8 cellular contexts compared by ENCODE assay signal in genomic region chr17:46253722-46254121, GRCh38. TPM values are rescaled to one million over a fixed set of nuclear protein-coding genes. Genes with fewer than 3 reads are reported as not detected.
DNase-seq lines count a peak whose midpoint lies in the region; ATAC-seq, FAIRE-seq and TF ChIP-seq lines count a peak whose summit lies in the region.
"Not testable (repeated sequence)": the region's sequence is repeated elsewhere in the genome, so short reads cannot be mapped to it uniquely, and the experiment has no call there.

No MANE protein-coding gene starts in this region.

- not testable (repeated sequence) for H3K36me3 ChIP-seq in sigmoid colon, tibial nerve

- H3K4me1 ChIP-seq in sigmoid colon, tibial nerve: not testable (repeated sequence)

- WGBS in sigmoid colon, 2 donors: 25 to 29% methylated on average over 8 of the region's 8 CpGs
- WGBS in tibial nerve, 2 donors: 28 to 37% methylated on average over 7 to 8 of the region's 8 CpGs

- not testable (repeated sequence) for H3K9me3 ChIP-seq in sigmoid colon, tibial nerve

- H3K27ac ChIP-seq in sigmoid colon, tibial nerve: not testable (repeated sequence)

- H3K27me3 ChIP-seq in sigmoid colon, tibial nerve: not testable (repeated sequence)

- TF ChIP-seq POLR2A in sigmoid colon (IDR thresholded peaks at IDR 0.05); tibial nerve (IDR thresholded peaks at IDR 0.05): not testable (repeated sequence)

- TF ChIP-seq EP300 in sigmoid colon (IDR thresholded peaks at IDR 0.05); tibial nerve (IDR thresholded peaks at IDR 0.05): not testable (repeated sequence)

- DNase-seq in ELF-1 (ENCODE audit: low read depth, low spot score) (peak; percentile 85), KG1 (lab: John Stamatoyannopoulos, UW) (peak; percentile 21), RCC 7860 (ENCODE audit: low spot score) (peak; percentile 7), cardiac fibroblast (ENCODE audit: low read depth in 2 of 2) (peak; percentile 42 to 73), iPS-NIHi11 (ENCODE audit: low spot score) (peak; percentile 71), tibial nerve (ENCODE audit: low spot score in 2 of 2) (peak in 1 of 2 donors; percentile 19)
- DNase-seq in activated CD8-positive, alpha-beta T cell treated with anti-CD3 and anti-CD28 coated beads for 36 hours: peak; percentile 83
- DNase-seq in sigmoid colon: not testable (repeated sequence)

- not testable (repeated sequence) for H3K36me3 Mint-ChIP-seq in activated CD8-positive, alpha-beta T cell treated with anti-CD3 and anti-CD28 coated beads for 36 hours (ENCODE audit: low read depth)

- H3K27me3 Mint-ChIP-seq in activated CD8-positive, alpha-beta T cell treated with anti-CD3 and anti-CD28 coated beads for 36 hours: not testable (repeated sequence)

- intact Hi-C loops in activated CD8-positive, alpha-beta T cell treated with anti-CD3 and anti-CD28 coated beads for 36 hours (cut with micrococcal nuclease); sigmoid colon (cut with DNase I): not testable (repeated sequence)

- FAIRE-seq in RCC 7860 (lab: Jason Lieb, UNC): not testable (repeated sequence)

- H3K27ac Mint-ChIP-seq in activated CD8-positive, alpha-beta T cell treated with anti-CD3 and anti-CD28 coated beads for 36 hours: not testable (repeated sequence)

- POLR2A ChIA-PET in activated CD8-positive, alpha-beta T cell treated with anti-CD3 and anti-CD28 coated beads for 36 hours (lab: Charles Lee): not testable (repeated sequence)

- ATAC-seq in activated CD8-positive, alpha-beta T cell treated with anti-CD3 and anti-CD28 coated beads for 36 hours: peak; percentile 93

- not testable (repeated sequence) for H3K9me3 Mint-ChIP-seq in activated CD8-positive, alpha-beta T cell treated with anti-CD3 and anti-CD28 coated beads for 36 hours

- not testable (repeated sequence) for H3K4me3 Mint-ChIP-seq in activated CD8-positive, alpha-beta T cell treated with anti-CD3 and anti-CD28 coated beads for 36 hours

- TF ChIP-seq CTCF in activated CD8-positive, alpha-beta T cell treated with anti-CD3 and anti-CD28 coated beads for 36 hours (IDR thresholded peaks at IDR 0.05): peak; percentile 64
- TF ChIP-seq CTCF in cardiac fibroblast (IDR thresholded peaks at IDR 0.05; ENCODE audit: low read depth, low read length) (peak; percentile 70), sigmoid colon (IDR thresholded peaks at IDR 0.05) (peak in 3 of 4 experiments; percentile 20 to 43 (median 36)), tibial nerve (IDR thresholded peaks at IDR 0.05) (peak; percentile 17 to 57 (median 33))

- not testable (repeated sequence) for H3K4me3 ChIP-seq in cardiac fibroblast (replicated peaks in 1 of 2; ENCODE audit: low read depth in 2 of 2, low read length in 2 of 2); sigmoid colon; tibial nerve

- H3K4me1 Mint-ChIP-seq in activated CD8-positive, alpha-beta T cell treated with anti-CD3 and anti-CD28 coated beads for 36 hours (ENCODE audit: low read depth): not testable (repeated sequence)

- CTCF ChIA-PET in activated CD8-positive, alpha-beta T cell treated with anti-CD3 and anti-CD28 coated beads for 36 hours (lab: Charles Lee): not testable (repeated sequence)

RNA-seq across cellular contexts. Expression of gene LRRC37A, which starts 41.2 kb away (rescaled TPM):
- total RNA-seq in activated CD8-positive, alpha-beta T cell treated with anti-CD3 and anti-CD28 coated beads for 36 hours: 1 to 10 TPM; 1.7 to 1.8 TPM
- total RNA-seq in sigmoid colon (1 to 10 TPM; 1.2 to 4.7 (median 1.6) TPM), tibial nerve (1 to 10 TPM; 1.8 to 4.3 (median 3.2) TPM)
- 1 to 10 TPM in 1 of 3 donors, under 1 TPM in 2; 0.60 to 1.7 (median 0.69) TPM for polyA plus RNA-seq in sigmoid colon
